In genomic region chr10:19819419-19820033, GRCh38 we compare ENCODE assay signal across 8 cellular contexts.
A peak's percentile ranks its signal among the peaks of the same experiment; 100 is the strongest.
DNase-seq lines count a peak whose midpoint lies in the region; TF ChIP-seq lines count a peak whose summit lies in the region.

No MANE protein-coding gene starts in this region.

- DNase-seq in NCI-H2171 treated with DMSO at 0.1 percent for 48 hours (lab: John Stamatoyannopoulos, UW) (peak; percentile 0), NCI-H2171 (lab: John Stamatoyannopoulos, UW) (no peak), WERI-Rb-1 (no peak), GDM1 (lab: John Stamatoyannopoulos, UW) (no peak)
- no peak for DNase-seq in activated CD4-positive, alpha-beta T cell treated with anti-CD3 and anti-CD28 coated beads for 1 hour

- H3K36me3 ChIP-seq in WERI-Rb-1 (no peaks in the 10 kb centered on the region), iPS-20b (ENCODE audit: insufficient read depth, low read depth, low read length) (peaks cover 4% of the 10 kb centered on the region; the same call in 1 of the 2 replicates), subcutaneous abdominal adipose tissue (ENCODE audit: control insufficient read depth in 5 of 5, insufficient read depth in 5 of 5, low read length in 5 of 5) (no peaks in the 10 kb centered on the region)

- no peak for TF ChIP-seq EP300 in Ishikawa (IDR thresholded peaks at IDR 0.05; ENCODE audit: borderline replicate concordance)

- H3K27ac ChIP-seq in WERI-Rb-1 (no peak overlapping the region), iPS-20b (ENCODE audit: low read length) (no peak overlapping the region), subcutaneous abdominal adipose tissue (ENCODE audit: low read depth, low read length) (peak overlapping the region; percentile 33)

- H3K4me3 ChIP-seq in WERI-Rb-1 (ENCODE audit: low read depth, low read length) (no peak overlapping the region), iPS-20b (ENCODE audit: low read length) (peak overlapping the region; percentile 99; the same call in 1 of the 2 replicates), subcutaneous abdominal adipose tissue (ENCODE audit: low read depth in 1 of 5, low read length in 5 of 5) (peak overlapping the region in 4 of 5 donors; percentile 7 to 96 (median 93))

- H3K9ac ChIP-seq in iPS-20b (ENCODE audit: low read depth, low read length) (no peak overlapping the region; the same call in 1 of the 2 replicates), subcutaneous abdominal adipose tissue (ENCODE audit: low read length in 5 of 5) (no peak overlapping the region)

- H3K4me1 ChIP-seq in iPS-20b (ENCODE audit: insufficient read depth, low read length) (peaks cover 7% of the 10 kb centered on the region; the same call in 1 of the 2 replicates), subcutaneous abdominal adipose tissue (ENCODE audit: control insufficient read depth in 5 of 5, insufficient read depth in 5 of 5, low read length in 5 of 5) (peaks cover 0 to 47% (median 37%) of the 10 kb centered on the region in 5 donors)

- TF ChIP-seq RAD21 in Ishikawa (IDR thresholded peaks at IDR 0.05; ENCODE audit: low read depth): peak; percentile 54

- no peaks in the 10 kb centered on the region for H3K27me3 ChIP-seq in WERI-Rb-1 (ENCODE audit: insufficient read depth, low read depth, severe bottlenecking)
- H3K27me3 ChIP-seq in iPS-20b (ENCODE audit: insufficient read depth, low read length): peaks cover 5% of the 10 kb centered on the region; the same call in 1 of the 2 replicates
- H3K27me3 ChIP-seq in subcutaneous abdominal adipose tissue (ENCODE audit: control insufficient read depth in 5 of 5, insufficient read depth in 4 of 5, low read length in 5 of 5): peaks cover 0 to 4% (median 2%) of the 10 kb centered on the region in 5 donors

- no peaks in the 10 kb centered on the region for H3K9me3 ChIP-seq in WERI-Rb-1 (ENCODE audit: severe bottlenecking)
- no peaks in the 10 kb centered on the region for H3K9me3 ChIP-seq in iPS-20b (ENCODE audit: insufficient read depth, low read depth, low read length)
- peaks cover 0 to 2% (median 0%) of the 10 kb centered on the region in 5 donors for H3K9me3 ChIP-seq in subcutaneous abdominal adipose tissue (ENCODE audit: control insufficient read depth in 5 of 5, low read length in 5 of 5)

- peak; percentile 21; the same call in 1 of the 2 replicates for TF ChIP-seq CTCF in WERI-Rb-1 (IDR thresholded peaks at IDR 0.05; ENCODE audit: low read depth, low read length)

TF ChIP-seq in Ishikawa, 13 proteins besides CTCF, POLR2A, EP300 and RAD21:
- TF ChIP-seq TAF1 (IDR thresholded peaks at IDR 0.05; ENCODE audit: low read depth) (no peak), FOXM1 (IDR thresholded peaks at IDR 0.05; ENCODE audit: borderline replicate concordance, low read depth) (no peak), ZBTB7A (IDR thresholded peaks at IDR 0.05; ENCODE audit: low read depth) (no peak), TCF12 (IDR thresholded peaks at IDR 0.05; ENCODE audit: low read depth) (no peak), CREB1 (IDR thresholded peaks at IDR 0.05; ENCODE audit: low read depth) (no peak), YY1 (IDR thresholded peaks at IDR 0.05; ENCODE audit: low read depth) (no peak), TEAD4 (IDR thresholded peaks at IDR 0.05) (no peak), NFIC (IDR thresholded peaks at IDR 0.05) (no peak), CEBPB (IDR thresholded peaks at IDR 0.05) (no peak), REST (IDR thresholded peaks at IDR 0.05; ENCODE audit: low read depth) (no peak), EGR1 (IDR thresholded peaks at IDR 0.05) (no peak)
- TF ChIP-seq, protein P1, sequence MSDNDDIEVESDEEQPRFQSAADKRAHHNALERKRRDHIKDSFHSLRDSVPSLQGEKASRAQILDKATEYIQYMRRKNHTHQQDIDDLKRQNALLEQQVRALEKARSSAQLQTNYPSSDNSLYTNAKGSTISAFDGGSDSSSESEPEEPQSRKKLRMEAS (IDR thresholded peaks at IDR 0.05): no peak
- TF ChIP-seq, protein P2, sequence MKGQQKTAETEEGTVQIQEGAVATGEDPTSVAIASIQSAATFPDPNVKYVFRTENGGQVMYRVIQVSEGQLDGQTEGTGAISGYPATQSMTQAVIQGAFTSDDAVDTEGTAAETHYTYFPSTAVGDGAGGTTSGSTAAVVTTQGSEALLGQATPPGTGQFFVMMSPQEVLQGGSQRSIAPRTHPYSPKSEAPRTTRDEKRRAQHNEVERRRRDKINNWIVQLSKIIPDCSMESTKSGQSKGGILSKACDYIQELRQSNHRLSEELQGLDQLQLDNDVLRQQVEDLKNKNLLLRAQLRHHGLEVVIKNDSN (IDR thresholded peaks at IDR 0.05): no peak
